32 cellular contexts compared by ENCODE assay signal in the genomic region with DNA sequence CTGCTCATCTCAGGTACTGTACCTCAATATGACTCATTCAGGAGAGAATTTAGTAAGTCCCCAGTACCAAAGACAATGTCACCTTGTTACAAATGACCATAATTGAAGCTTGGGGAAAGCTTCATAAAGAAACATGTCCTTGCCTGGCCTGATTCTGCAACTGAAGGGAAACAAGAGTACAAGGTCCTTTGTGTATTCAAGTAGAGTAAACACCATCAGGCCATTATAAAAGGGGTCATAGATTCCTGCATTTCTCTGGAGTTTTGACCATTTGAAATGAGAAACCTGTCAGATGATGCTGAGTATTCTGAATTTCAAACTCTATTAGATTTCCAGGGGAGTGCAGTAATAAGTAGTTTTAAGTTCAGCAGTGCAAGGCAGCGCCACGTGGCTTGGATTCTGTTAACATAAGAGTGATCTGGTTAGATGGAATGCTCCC.
A peak's percentile ranks its signal among the peaks of the same experiment; 100 is the strongest.
DNase-seq lines count a peak whose midpoint lies in the region; ATAC-seq, FAIRE-seq and TF ChIP-seq lines count a peak whose summit lies in the region.
"Had no signal": no experiment of that assay in that cellular context is flagged by ENCODE, and none has a peak within 500 bp of the region (broad histone marks: within the 10 kb centered on the region; RNA-seq: fewer than 3 reads in every experiment).

No MANE protein-coding gene starts in this region.

- H3K36me3 ChIP-seq in left ventricle myocardium inferior (no peaks in the 10 kb centered on the region), liver (ENCODE audit: control insufficient read depth in 4 of 4, insufficient read depth in 3 of 4, low read depth in 1 of 4, low read length in 3 of 4) (no peaks in the 10 kb centered on the region)
- H3K36me3 ChIP-seq: esophagus squamous epithelium, gastrocnemius medialis had no signal

- H3K4me3 ChIP-seq in left ventricle myocardium inferior (no peak overlapping the region), liver (ENCODE audit: low read depth in 1 of 3, low read length in 3 of 3) (no peak overlapping the region)
- H3K4me3 ChIP-seq: esophagus squamous epithelium, gastrocnemius medialis, psoas muscle had no signal

- no peak overlapping the region for H3K9ac ChIP-seq in liver (ENCODE audit: low read depth in 1 of 2, low read length in 2 of 2)
- H3K9ac ChIP-seq: SK-N-SH had no signal

- no peak overlapping the region for H3K27ac ChIP-seq in left ventricle myocardium inferior (replicated peaks)
- no peak overlapping the region for H3K27ac ChIP-seq in liver (ENCODE audit: low read depth in 1 of 2, low read length in 2 of 2)
- H3K27ac ChIP-seq: esophagus squamous epithelium, gastrocnemius medialis, psoas muscle had no signal

- DNase-seq in Right ventricle myocardium inferior (ENCODE audit: missing footprints) (peak; percentile 27), left ventricle myocardium inferior (no peak), SK-MEL-5 (ENCODE audit: low read depth, low spot score) (peak; percentile 45), NCI-H2029 (lab: John Stamatoyannopoulos, UW) (no peak), HuH-7.5 (ENCODE audit: low spot score) (no peak), H4 (ENCODE audit: low spot score) (no peak), urothelium cell line (ENCODE audit: low spot score) (no peak)
- DNase-seq: activated CD4-positive, alpha-beta T cell treated with anti-CD3 and anti-CD28 coated beads for 4 hours; activated CD8-positive, alpha-beta memory T cell treated with anti-CD3 and anti-CD28 coated beads for 24 hours; activated gamma-delta T cell; activated T-cell treated with anti-CD3 and anti-CD28 coated beads, Interleukin-2, amount 50 U/mL, for 1 hour; CD8-positive, alpha-beta T cell; esophagus squamous epithelium; gastrocnemius medialis; hippocampal formation; Kasumi-1; naive B cell; NCI-H1048; NCI-H1930; NCI-H226; OCI-M1; psoas muscle; SK-N-SH; stimulated activated CD4-positive, alpha-beta T cell treated with anti-CD3 and anti-CD28 coated beads, Interleukin-1b, Interleukin-23, amount 100 ng/mL, for 48 hours; stimulated activated CD8-positive, alpha-beta memory T cell treated with anti-CD3 and anti-CD28 coated beads, Interleukin-4, amount 100 ng/mL, for 48 hours; stimulated activated naive CD8-positive, alpha-beta T cell treated with anti-CD3 and anti-CD28 coated beads, Interleukin-15, amount 100 ng/mL, for 72 hours; T-helper 2 cell had no signal

- H3K9me3 ChIP-seq in left ventricle myocardium inferior (replicated peaks) (peaks cover 3% of the 10 kb centered on the region), liver (ENCODE audit: control insufficient read depth in 4 of 4, low read length in 3 of 4) (peaks cover 0 to 2% (median 0%) of the 10 kb centered on the region in 4 donors)
- H3K9me3 ChIP-seq: esophagus squamous epithelium, gastrocnemius medialis, psoas muscle, SK-N-SH had no signal

- TF ChIP-seq CTCF in left ventricle myocardium inferior (IDR thresholded peaks at IDR 0.05; ENCODE audit: borderline replicate concordance) = no peak
- TF ChIP-seq CTCF in liver (IDR thresholded peaks at IDR 0.05; ENCODE audit: low read depth, low read length, missing input control) = no peak

- no peak for ATAC-seq in Right ventricle myocardium inferior
- ATAC-seq: CD8-positive, alpha-beta T cell; gastrocnemius medialis; left lobe of liver; psoas muscle; stimulated activated naive CD8-positive, alpha-beta T cell treated with anti-CD3 and anti-CD28 coated beads, Interleukin-15, amount 100 ng/mL, for 72 hours had no signal

- no peaks in the 10 kb centered on the region for H3K4me1 ChIP-seq in left ventricle myocardium inferior
- H3K4me1 ChIP-seq in liver (ENCODE audit: control insufficient read depth in 4 of 4, insufficient read depth in 4 of 4, low read length in 3 of 4) = no peaks in the 10 kb centered on the region
- H3K4me1 ChIP-seq: esophagus squamous epithelium, gastrocnemius medialis, psoas muscle had no signal

- TF ChIP-seq RAD21 in liver (IDR thresholded peaks at IDR 0.05) = no peak

- in situ Hi-C loops in SK-MEL-5 (cut with HindIII; ENCODE audit: low pct_unique_long_range_greater_than_20kb, low sequenced_read_pairs) = no loop called here

- intact Hi-C loops in Right ventricle myocardium inferior (cut with DNase I) = no loop called here
- intact Hi-C loops in left ventricle myocardium inferior (cut with micrococcal nuclease) = no loop called here

- WGBS in liver = 64% methylated on average over 2 of the region's 2 CpGs

- FAIRE-seq in urothelium cell line (lab: Jason Lieb, UNC) = no peak
- FAIRE-seq: astrocyte, endometrium, GM19239 had no signal

- no peaks in the 10 kb centered on the region for H3K27me3 ChIP-seq in left ventricle myocardium inferior (ENCODE audit: low read depth)
- no peaks in the 10 kb centered on the region for H3K27me3 ChIP-seq in liver (ENCODE audit: control insufficient read depth in 4 of 4, insufficient read depth in 4 of 4, low read length in 3 of 4)
- H3K27me3 ChIP-seq: esophagus squamous epithelium, gastrocnemius medialis had no signal

TF ChIP-seq in liver, 16 proteins besides CTCF, POLR2A, EP300 and RAD21:
- TF ChIP-seq FOXA2 (IDR thresholded peaks at IDR 0.05) (peak; percentile 8), FOXA1 (IDR thresholded peaks at IDR 0.05) (no peak)

Comparison
In these comparisons a context has a peak if more than half of its experiments do, and no peak if none do; other contexts are left out.
1. DNase-seq: peak in Right ventricle myocardium inferior (single experiment) and SK-MEL-5 (single experiment); none in left ventricle myocardium inferior (single experiment), NCI-H2029 (single experiment), HuH-7.5 (single experiment), H4 (single experiment) and urothelium cell line (single experiment).